In genomic region chr5:170383227-170383626, GRCh38 we compare ENCODE assay signal across 1 cellular context.
TF ChIP-seq lines count a peak whose summit lies in the region.

No MANE protein-coding gene starts in this region.

TF ChIP-seq in H1, 55 proteins besides CTCF, POLR2A, EP300 and RAD21 (continued from another document):
- TF ChIP-seq TAF1 (IDR thresholded peaks at IDR 0.05; ENCODE audit: low read depth, low read length), result no peak
- no peak for TF ChIP-seq CHD1 (IDR thresholded peaks at IDR 0.05; ENCODE audit: low read depth, low read length)
- no peak for TF ChIP-seq RXRA (IDR thresholded peaks at IDR 0.05; ENCODE audit: insufficient read depth, low read depth, low read length)
- no peak for TF ChIP-seq SP4 (IDR thresholded peaks at IDR 0.05; ENCODE audit: low read length)
- TF ChIP-seq, protein P1, sequence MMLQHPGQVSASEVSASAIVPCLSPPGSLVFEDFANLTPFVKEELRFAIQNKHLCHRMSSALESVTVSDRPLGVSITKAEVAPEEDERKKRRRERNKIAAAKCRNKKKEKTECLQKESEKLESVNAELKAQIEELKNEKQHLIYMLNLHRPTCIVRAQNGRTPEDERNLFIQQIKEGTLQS (IDR thresholded peaks at IDR 0.05; ENCODE audit: insufficient read depth, low read depth, low read length), result no peak
- no peak for TF ChIP-seq SIX5 (IDR thresholded peaks at IDR 0.05; ENCODE audit: low read depth, low read length)
